8 cellular contexts compared by ENCODE assay signal in genomic region chr16:67528222-67528869, GRCh38. TPM values are rescaled to one million over a fixed set of nuclear protein-coding genes. Genes with fewer than 3 reads are reported as not detected.
DNase-seq lines count a peak whose midpoint lies in the region; ATAC-seq lines count a peak whose summit lies in the region.

RIPOR1 (plus strand) TSS chr16:67528829; CDS start chr16:67538447, 9,618 bp downstream.

- no peaks in the 10 kb centered on the region for H3K36me3 Mint-ChIP-seq in T-helper 17 cell (ENCODE audit: low read depth)

- peak within 1 kb of the TSS; percentile 90 for H3K4me3 Mint-ChIP-seq in T-helper 17 cell

- in situ Hi-C loops in KBM-7 (cut with MboI; ENCODE audit: low pct_unique_long_range_greater_than_20kb, low sequenced_read_pairs), result no loop called here

- peaks cover 27% of the 10 kb centered on the region for H3K4me1 Mint-ChIP-seq in T-helper 17 cell

- peaks cover 59% of the 10 kb centered on the region for H3K27me3 ChIP-seq in H7 (ENCODE audit: control insufficient read depth, insufficient read depth, low read length)

- peak within 1 kb of the TSS; percentile 63 for H3K4me3 ChIP-seq in H7 (ENCODE audit: insufficient read depth, low read depth, low read length)
- peak within 1 kb of the TSS; percentile 85 for H3K4me3 ChIP-seq in skeletal muscle cell (ENCODE audit: low read depth, low read length)

- H3K27ac Mint-ChIP-seq in T-helper 17 cell, result peak within 1 kb of the TSS; percentile 70

- DNase-seq in C1 segment of cervical spinal cord (lab: John Stamatoyannopoulos, UW), result peak in 12 of 14 donors; percentile 14 to 70 (median 59)
- peak; percentile 92 for DNase-seq in H7
- peak in 2 of 3 donors; percentile 58 to 62 for DNase-seq in T-helper 17 cell
- DNase-seq in caudate nucleus (lab: John Stamatoyannopoulos, UW), result peak in 41 of 61 donors; percentile 21 to 75 (median 52)
- DNase-seq in iPS-NIHi11 (ENCODE audit: low spot score), result peak; percentile 83
- no peak for DNase-seq in skeletal muscle cell (ENCODE audit: low read depth)
- DNase-seq in KBM-7, result no peak
- DNase-seq in NCI-H774 (lab: John Stamatoyannopoulos, UW), result no peak

- H3K27ac ChIP-seq in caudate nucleus (ENCODE audit: low read depth, low read length), result peak within 1 kb of the TSS; percentile 93

- peaks cover 15% of the 10 kb centered on the region for H3K27me3 Mint-ChIP-seq in T-helper 17 cell

- peak; percentile 70 for ATAC-seq in T-helper 17 cell

- H3K36me3 ChIP-seq in H7 (replicated peaks; ENCODE audit: control insufficient read depth, insufficient read depth, low read length), result no peaks in the 10 kb centered on the region

- H3K9me3 ChIP-seq in T-helper 17 cell (ENCODE audit: control insufficient read depth, low read length, poor library complexity, severe bottlenecking), result no peaks in the 10 kb centered on the region

RNA-seq across cellular contexts. Expression of gene RIPOR1, which starts in this region (rescaled TPM):
- 8.5 and 9.5 TPM in 2 replicates for total RNA-seq in H7 (2014; rRNA removed; shearing (Covaris generic))
- 10 to 100 TPM; 46.5 to 66.0 TPM for total RNA-seq in T-helper 17 cell

Comparison
In these comparisons a context has a peak if more than half of its experiments do, and no peak if none do; other contexts are left out.
1. DNase-seq: peak in C1 segment of cervical spinal cord (12 of 14), H7 (single experiment), T-helper 17 cell (2 of 3), caudate nucleus (41 of 61) and iPS-NIHi11 (single experiment); none in skeletal muscle cell (single experiment), KBM-7 (single experiment) and NCI-H774 (single experiment).